22 cellular contexts compared by ENCODE assay signal in genomic region chr22:47093720-47094119, GRCh38.
"Had no signal": no experiment of that assay in that cellular context is flagged by ENCODE, and none has a peak within 500 bp of the region (broad histone marks: within the 10 kb centered on the region; RNA-seq: fewer than 3 reads in every experiment).

No MANE protein-coding gene starts in this region.

- H3K27ac ChIP-seq: KMS-11 had no signal

- DNase-seq: Kasumi-1, MM.1S, NCI-H1092 treated with DMSO at 0.1 percent for 48 hours, NCI-H1436, NCI-H187, NCI-H2029, NCI-H2081 treated with DMSO at 0.1 percent for 48 hours, NCI-H2171, NCI-H226, NCI-H446, NCI-H510A, NCI-H524 treated with DMSO at 0.1 percent for 48 hours, NCI-H69, NCI-H774, Right ventricle myocardium superior, RPMI8226, SIG-M5, SK-N-SH, SW 1271 had no signal

- H3K9me3 ChIP-seq: SK-N-SH had no signal

- H3K4me3 ChIP-seq: K562 had no signal

- H3K27ac Mint-ChIP-seq: IgD-negative memory B cell had no signal

- ATAC-seq: K562 had no signal

- H3K27me3 Mint-ChIP-seq: IgD-negative memory B cell had no signal
